Comparison of ENCODE assay signal across 15 cellular contexts in the genomic region with DNA sequence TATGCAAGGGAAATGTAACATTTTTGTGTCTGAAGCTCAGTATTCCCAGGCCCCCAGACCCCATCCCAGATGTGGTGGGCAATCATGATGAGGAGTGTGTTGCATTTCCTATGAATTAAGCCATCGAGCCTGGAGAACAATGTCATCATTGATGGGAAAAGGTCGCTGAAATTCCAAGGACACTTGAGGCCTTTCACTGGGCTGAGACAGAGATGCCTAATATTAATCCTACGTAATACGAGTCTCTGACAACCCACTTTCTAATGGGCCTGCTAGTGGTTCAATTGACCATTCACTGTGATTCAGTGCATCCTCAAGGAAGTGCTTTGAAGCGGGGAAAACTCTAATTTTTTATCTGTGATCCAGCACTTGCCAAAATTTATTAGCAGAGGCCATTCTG.
"Had no signal": no experiment of that assay in that cellular context is flagged by ENCODE, and none has a peak within 500 bp of the region (broad histone marks: within the 10 kb centered on the region; RNA-seq: fewer than 3 reads in every experiment).

No MANE protein-coding gene starts in this region.

- ATAC-seq: heart right ventricle; naive thymus-derived CD4-positive, alpha-beta T cell had no signal

- DNase-seq: effector CD4-positive, alpha-beta T cell; endodermal cell; erythroblast; heart right ventricle; hypothalamus; kidney glomerular epithelial cell; mammary epithelial cell; naive thymus-derived CD4-positive, alpha-beta T cell; nephron progenitor cell; sigmoid colon; stimulated activated naive CD4-positive, alpha-beta T cell had no signal

- H3K4me3 Mint-ChIP-seq: endodermal cell; naive thymus-derived CD4-positive, alpha-beta T cell; nephron progenitor cell had no signal

- H3K27ac Mint-ChIP-seq: endodermal cell; naive thymus-derived CD4-positive, alpha-beta T cell; nephron progenitor cell had no signal

- H3K4me3 ChIP-seq: coronary artery, heart right ventricle, right atrium auricular region, sigmoid colon, skin epidermis had no signal

- H3K9me3 ChIP-seq: heart right ventricle, neutrophil, right atrium auricular region, sigmoid colon had no signal

- H3K36me3 ChIP-seq: heart right ventricle, neutrophil, right atrium auricular region, sigmoid colon had no signal

- H3K9me3 Mint-ChIP-seq: endodermal cell, nephron progenitor cell had no signal

- H3K27me3 ChIP-seq: heart right ventricle, neutrophil, right atrium auricular region, sigmoid colon had no signal

- H3K27ac ChIP-seq: coronary artery, heart right ventricle, neutrophil, right atrium auricular region, sigmoid colon, skin epidermis had no signal

- H3K4me1 Mint-ChIP-seq: naive thymus-derived CD4-positive, alpha-beta T cell had no signal
